ENCODE assay signal across 8 cellular contexts in the genomic region with DNA sequence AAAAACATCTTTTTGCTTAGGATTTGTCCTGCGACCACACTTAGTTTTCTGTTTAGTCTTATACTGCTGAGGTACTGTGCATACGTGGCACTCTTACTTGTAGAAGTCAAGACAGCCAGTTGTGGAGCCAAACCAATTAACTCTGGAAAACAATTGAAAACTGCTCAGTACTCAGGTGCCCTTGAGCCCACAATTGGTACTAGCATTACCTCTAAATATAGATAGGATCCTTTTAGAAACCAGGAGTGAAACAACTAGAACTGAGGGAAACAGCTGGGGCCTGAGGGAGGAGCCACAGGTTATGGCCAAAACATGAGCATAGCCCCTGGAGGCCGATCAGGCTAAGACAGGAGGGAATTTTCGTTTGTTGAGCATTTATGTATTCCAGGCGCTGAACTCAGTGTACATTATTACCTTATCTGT. TPM values are rescaled to one million over a fixed set of nuclear protein-coding genes. Genes with fewer than 3 reads are reported as not detected.
A peak's percentile ranks its signal among the peaks of the same experiment; 100 is the strongest.
DNase-seq lines count a peak whose midpoint lies in the region; ATAC-seq, FAIRE-seq and TF ChIP-seq lines count a peak whose summit lies in the region.

No MANE protein-coding gene starts in this region.

- no peak overlapping the region for H2BK5ac ChIP-seq in mesenchymal stem cell (ENCODE audit: low read depth, low read length, poor library complexity, severe bottlenecking)

- no peak overlapping the region for H2BK15ac ChIP-seq in mesenchymal stem cell (ENCODE audit: low read depth, poor library complexity, severe bottlenecking)

- H2AK5ac ChIP-seq in mesenchymal stem cell (ENCODE audit: low read length, severe bottlenecking): no peak overlapping the region

- H3K27me3 ChIP-seq in adrenal gland (no peaks in the 10 kb centered on the region), mesenchymal stem cell (ENCODE audit: control insufficient read depth in 1 of 2, insufficient read depth in 1 of 2, low read length in 2 of 2) (no peaks in the 10 kb centered on the region)

- H4K91ac ChIP-seq in mesenchymal stem cell (ENCODE audit: low read length): no peak overlapping the region

- no peak overlapping the region for H2BK12ac ChIP-seq in mesenchymal stem cell (ENCODE audit: low read length in 2 of 2)

- peak overlapping the region in 1 of 5 donors; percentile 19 for H3K27ac ChIP-seq in adrenal gland
- no peak overlapping the region for H3K27ac ChIP-seq in mesenchymal stem cell (ENCODE audit: low read length, poor library complexity, severe bottlenecking)

- no peak overlapping the region for H2AFZ ChIP-seq in mesenchymal stem cell (ENCODE audit: low read depth, low read length)

- peak overlapping the region; percentile 65 for H3K9ac ChIP-seq in mesenchymal stem cell (ENCODE audit: low read length)

- no peak for DNase-seq in AG09309 (ENCODE audit: low read depth)
- DNase-seq in NCI-H2196 treated with DMSO at 0.1 percent for 48 hours (lab: John Stamatoyannopoulos, UW; ENCODE audit: unreplicated experiment): peak; percentile 22
- DNase-seq in adrenal gland: peak in 5 of 7 donors; percentile 27 to 43 (median 32)
- DNase-seq in mesenchymal stem cell: peak; percentile 65
- no peak for DNase-seq in HTR-8/SVneo (ENCODE audit: insufficient read length, low spot score)
- DNase-seq in superior temporal gyrus (ENCODE audit: extremely low spot score): no peak

- peaks cover 16 to 36% of the 10 kb centered on the region in 2 donors for H3K4me1 ChIP-seq in adrenal gland (replicated peaks in 1 of 2)
- peaks cover 8% of the 10 kb centered on the region for H3K4me1 ChIP-seq in mesenchymal stem cell (ENCODE audit: control insufficient read depth, insufficient read depth, low read depth, low read length)

- peaks cover 1% of the 10 kb centered on the region for H3K79me1 ChIP-seq in mesenchymal stem cell (replicated peaks; ENCODE audit: low read length, poor library complexity, severe bottlenecking)

- H3K4ac ChIP-seq in mesenchymal stem cell (ENCODE audit: low read depth in 1 of 2, low read length in 2 of 2): no peak overlapping the region

- intact Hi-C loops in adrenal gland (cut with DNase I): no loop called here

- WGBS in adrenal gland, 4 donors: 38 to 50% (median 44%) methylated on average over 5 of the region's 5 CpGs
- WGBS in mesenchymal stem cell: 83% methylated on average over 3 of the region's 5 CpGs

- no peak overlapping the region for H4K8ac ChIP-seq in mesenchymal stem cell (ENCODE audit: low read length)

- peak overlapping the region; percentile 23 for H3K4me2 ChIP-seq in mesenchymal stem cell (ENCODE audit: low read length, poor library complexity, severe bottlenecking)

- H3K4me3 ChIP-seq in AG09309 (ENCODE audit: control insufficient read depth, low read depth, low read length): no peak overlapping the region
- H3K4me3 ChIP-seq in adrenal gland: peak overlapping the region in 1 of 4 donors; percentile 2
- peak overlapping the region in 1 of 2 experiments; percentile 31 for H3K4me3 ChIP-seq in mesenchymal stem cell (ENCODE audit: insufficient read depth in 1 of 2, low read depth in 1 of 2, low read length in 2 of 2)

- no peaks in the 10 kb centered on the region for H3K36me3 ChIP-seq in adrenal gland (replicated peaks in 1 of 2)
- H3K36me3 ChIP-seq in mesenchymal stem cell (ENCODE audit: control insufficient read depth in 1 of 2, insufficient read depth in 2 of 2, low read depth in 1 of 2, low read length in 2 of 2): no peaks in the 10 kb centered on the region

- FAIRE-seq in HTR-8/SVneo (lab: Jason Lieb, UNC): no peak

- TF ChIP-seq POLR2A in adrenal gland (IDR thresholded peaks at IDR 0.05): no peak

- no peak overlapping the region for H3K14ac ChIP-seq in mesenchymal stem cell (ENCODE audit: low read length in 2 of 2)

- peak; percentile 31 for ATAC-seq in HG02623 (IDR thresholded peaks at IDR 0.05; ENCODE audit: unreplicated experiment)

- peak; percentile 38 for TF ChIP-seq CTCF in AG09309 (IDR thresholded peaks at IDR 0.05; ENCODE audit: control insufficient read depth, insufficient read depth, low read depth, low read length, missing control alignments)
- TF ChIP-seq CTCF in GM12874 (IDR thresholded peaks at IDR 0.05; ENCODE audit: insufficient read depth, low read depth, low read length): peak; percentile 49; the same call in 1 of the 2 replicates
- peak; percentile 20 to 38 (median 30) for TF ChIP-seq CTCF in adrenal gland (IDR thresholded peaks at IDR 0.05)

- H2BK120ac ChIP-seq in mesenchymal stem cell (ENCODE audit: low read depth, low read length): no peak overlapping the region

- H3K9me3 ChIP-seq in adrenal gland (replicated peaks in 1 of 3) (no peaks in the 10 kb centered on the region), mesenchymal stem cell (ENCODE audit: control insufficient read depth, low read length) (no peaks in the 10 kb centered on the region)

- H3K18ac ChIP-seq in mesenchymal stem cell (ENCODE audit: low read depth in 1 of 2, low read length in 2 of 2): no peak overlapping the region

- H3K23ac ChIP-seq in mesenchymal stem cell (ENCODE audit: low read length in 2 of 2): no peak overlapping the region

RNA-seq across cellular contexts. Expression of gene SPATS2, which starts 2.5 kb away (rescaled TPM):
- total RNA-seq in adrenal gland: 10 to 100 TPM in 6 of 8 donors, 1 to 10 TPM in 2; 4.9 to 21.4 (median 13.7) TPM
- 10 to 100 TPM; 11.0 to 23.1 (median 19.1) TPM for polyA plus RNA-seq in adrenal gland
- polyA plus RNA-seq in mesenchymal stem cell (2013, experiment 1 of 2): 42.1 TPM
- 43.0 TPM for polyA plus RNA-seq in mesenchymal stem cell (2013, experiment 2 of 2)

RNA-seq across cellular contexts. Expression of gene DNAJC22, which starts 23.0 kb away (rescaled TPM):
- total RNA-seq in adrenal gland: 1 to 10 TPM in 2 of 8 donors, under 1 TPM in 6; 0.60 to 2.9 (median 0.78) TPM
- under 1 TPM; 0.40 to 0.51 (median 0.48) TPM for polyA plus RNA-seq in adrenal gland
- polyA plus RNA-seq in mesenchymal stem cell (2013, experiment 1 of 2): 1.6 TPM
- polyA plus RNA-seq in mesenchymal stem cell (2013, experiment 2 of 2): 1.8 TPM

RNA-seq across cellular contexts. Expression of gene C1QL4, which starts 32.7 kb away (rescaled TPM):
- under 1 TPM in 2 of 8 donors, not detected in 6; 0.14 to 0.20 TPM for total RNA-seq in adrenal gland
- not detected for polyA plus RNA-seq in adrenal gland
- not detected for polyA plus RNA-seq in mesenchymal stem cell (2013, experiment 1 of 2)
- not detected for polyA plus RNA-seq in mesenchymal stem cell (2013, experiment 2 of 2)

RNA-seq across cellular contexts. Expression of gene TROAP, which starts 46.7 kb away (rescaled TPM):
- total RNA-seq in adrenal gland: 1 to 10 TPM in 6 of 8 donors, under 1 TPM in 1, not detected in 1; 0.53 to 2.9 (median 1.8) TPM
- 1 to 10 TPM; 1.1 to 1.8 (median 1.1) TPM for polyA plus RNA-seq in adrenal gland
- polyA plus RNA-seq in mesenchymal stem cell (2013, experiment 1 of 2): 7.5 TPM
- polyA plus RNA-seq in mesenchymal stem cell (2013, experiment 2 of 2): 6.9 TPM

Comparison
In these comparisons a context has a peak if more than half of its experiments do, and no peak if none do; other contexts are left out.
1. DNase-seq: peak in NCI-H2196 treated with DMSO at 0.1 percent for 48 hours (single experiment), adrenal gland (5 of 7) and mesenchymal stem cell (single experiment); none in AG09309 (single experiment), HTR-8/SVneo (single experiment) and superior temporal gyrus (single experiment).
2. Peak in every context shown above with its lines, with median percentiles within 50 percentile points of each other: CTCF ChIP-seq.